1 cellular context compared by ENCODE assay signal in the genomic region with DNA sequence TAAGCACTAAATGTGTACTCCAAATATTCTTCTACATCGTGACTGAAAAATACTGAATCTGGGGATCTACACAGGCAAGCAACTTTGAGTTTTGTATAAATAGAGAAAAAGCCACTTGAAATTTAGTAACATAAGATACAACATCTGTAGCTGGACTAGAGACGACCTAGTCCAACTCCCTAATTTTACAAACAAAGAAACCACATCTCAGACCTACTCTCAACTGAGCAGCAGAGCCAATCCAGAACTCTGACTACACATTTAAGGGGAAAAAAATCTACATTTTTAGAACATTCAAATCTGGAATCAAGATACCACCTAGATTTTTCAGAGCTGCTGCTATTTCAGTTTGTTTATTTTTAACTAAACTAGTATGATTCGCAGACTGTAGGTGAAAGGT.
TF ChIP-seq lines count a peak whose summit lies in the region.

No MANE protein-coding gene starts in this region.

TF ChIP-seq in HCT116, 20 proteins besides CTCF, POLR2A, EP300 and RAD21 (continued from another document):
- TF ChIP-seq, protein P1, sequence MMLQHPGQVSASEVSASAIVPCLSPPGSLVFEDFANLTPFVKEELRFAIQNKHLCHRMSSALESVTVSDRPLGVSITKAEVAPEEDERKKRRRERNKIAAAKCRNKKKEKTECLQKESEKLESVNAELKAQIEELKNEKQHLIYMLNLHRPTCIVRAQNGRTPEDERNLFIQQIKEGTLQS (IDR thresholded peaks at IDR 0.05): no peak
- TF ChIP-seq EGR1 (IDR thresholded peaks at IDR 0.05; ENCODE audit: low read depth) (no peak), POLR2AphosphoS5 (IDR thresholded peaks at IDR 0.05; ENCODE audit: low read depth, low read length) (no peak), EZH2 (IDR thresholded peaks at IDR 0.05) (no peak), JUND (IDR thresholded peaks at IDR 0.05) (no peak), EZH2phosphoT487 (IDR thresholded peaks at IDR 0.05; ENCODE audit: borderline replicate concordance) (no peak), FOSL1 (IDR thresholded peaks at IDR 0.05; ENCODE audit: low read depth) (no peak), ELF1 (IDR thresholded peaks at IDR 0.05; ENCODE audit: borderline replicate concordance, low read depth) (no peak), CEBPB (IDR thresholded peaks at IDR 0.05; ENCODE audit: low read depth) (no peak)
- TF ChIP-seq, protein P2, sequence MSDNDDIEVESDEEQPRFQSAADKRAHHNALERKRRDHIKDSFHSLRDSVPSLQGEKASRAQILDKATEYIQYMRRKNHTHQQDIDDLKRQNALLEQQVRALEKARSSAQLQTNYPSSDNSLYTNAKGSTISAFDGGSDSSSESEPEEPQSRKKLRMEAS (IDR thresholded peaks at IDR 0.05): no peak
- TF ChIP-seq, protein P3, sequence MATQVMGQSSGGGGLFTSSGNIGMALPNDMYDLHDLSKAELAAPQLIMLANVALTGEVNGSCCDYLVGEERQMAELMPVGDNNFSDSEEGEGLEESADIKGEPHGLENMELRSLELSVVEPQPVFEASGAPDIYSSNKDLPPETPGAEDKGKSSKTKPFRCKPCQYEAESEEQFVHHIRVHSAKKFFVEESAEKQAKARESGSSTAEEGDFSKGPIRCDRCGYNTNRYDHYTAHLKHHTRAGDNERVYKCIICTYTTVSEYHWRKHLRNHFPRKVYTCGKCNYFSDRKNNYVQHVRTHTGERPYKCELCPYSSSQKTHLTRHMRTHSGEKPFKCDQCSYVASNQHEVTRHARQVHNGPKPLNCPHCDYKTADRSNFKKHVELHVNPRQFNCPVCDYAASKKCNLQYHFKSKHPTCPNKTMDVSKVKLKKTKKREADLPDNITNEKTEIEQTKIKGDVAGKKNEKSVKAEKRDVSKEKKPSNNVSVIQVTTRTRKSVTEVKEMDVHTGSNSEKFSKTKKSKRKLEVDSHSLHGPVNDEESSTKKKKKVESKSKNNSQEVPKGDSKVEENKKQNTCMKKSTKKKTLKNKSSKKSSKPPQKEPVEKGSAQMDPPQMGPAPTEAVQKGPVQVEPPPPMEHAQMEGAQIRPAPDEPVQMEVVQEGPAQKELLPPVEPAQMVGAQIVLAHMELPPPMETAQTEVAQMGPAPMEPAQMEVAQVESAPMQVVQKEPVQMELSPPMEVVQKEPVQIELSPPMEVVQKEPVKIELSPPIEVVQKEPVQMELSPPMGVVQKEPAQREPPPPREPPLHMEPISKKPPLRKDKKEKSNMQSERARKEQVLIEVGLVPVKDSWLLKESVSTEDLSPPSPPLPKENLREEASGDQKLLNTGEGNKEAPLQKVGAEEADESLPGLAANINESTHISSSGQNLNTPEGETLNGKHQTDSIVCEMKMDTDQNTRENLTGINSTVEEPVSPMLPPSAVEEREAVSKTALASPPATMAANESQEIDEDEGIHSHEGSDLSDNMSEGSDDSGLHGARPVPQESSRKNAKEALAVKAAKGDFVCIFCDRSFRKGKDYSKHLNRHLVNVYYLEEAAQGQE (IDR thresholded peaks at IDR 0.05; ENCODE audit: low read depth): no peak
- TF ChIP-seq, protein P4, sequence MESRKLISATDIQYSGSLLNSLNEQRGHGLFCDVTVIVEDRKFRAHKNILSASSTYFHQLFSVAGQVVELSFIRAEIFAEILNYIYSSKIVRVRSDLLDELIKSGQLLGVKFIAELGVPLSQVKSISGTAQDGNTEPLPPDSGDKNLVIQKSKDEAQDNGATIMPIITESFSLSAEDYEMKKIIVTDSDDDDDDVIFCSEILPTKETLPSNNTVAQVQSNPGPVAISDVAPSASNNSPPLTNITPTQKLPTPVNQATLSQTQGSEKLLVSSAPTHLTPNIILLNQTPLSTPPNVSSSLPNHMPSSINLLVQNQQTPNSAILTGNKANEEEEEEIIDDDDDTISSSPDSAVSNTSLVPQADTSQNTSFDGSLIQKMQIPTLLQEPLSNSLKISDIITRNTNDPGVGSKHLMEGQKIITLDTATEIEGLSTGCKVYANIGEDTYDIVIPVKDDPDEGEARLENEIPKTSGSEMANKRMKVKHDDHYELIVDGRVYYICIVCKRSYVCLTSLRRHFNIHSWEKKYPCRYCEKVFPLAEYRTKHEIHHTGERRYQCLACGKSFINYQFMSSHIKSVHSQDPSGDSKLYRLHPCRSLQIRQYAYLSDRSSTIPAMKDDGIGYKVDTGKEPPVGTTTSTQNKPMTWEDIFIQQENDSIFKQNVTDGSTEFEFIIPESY (IDR thresholded peaks at IDR 0.05; ENCODE audit: extremely low read depth, insufficient replicate concordance, low read length): no peak
TF ChIP-seq in HCT116: peak in this region for 0.
